In genomic region chr2:144201126-144201525, GRCh38 we compare ENCODE assay signal across 19 cellular contexts.
DNase-seq lines count a peak whose midpoint lies in the region; ATAC-seq lines count a peak whose summit lies in the region.
"Had no signal": no experiment of that assay in that cellular context is flagged by ENCODE, and none has a peak within 500 bp of the region (broad histone marks: within the 10 kb centered on the region; RNA-seq: fewer than 3 reads in every experiment).

No MANE protein-coding gene starts in this region.

- peaks cover 9% of the 10 kb centered on the region for H3K4me1 Mint-ChIP-seq in activated naive CD4-positive, alpha-beta T cell treated with anti-CD3 and anti-CD28 coated beads, Interleukin-2, amount 10 ng/mL, durations not matched to agents 7 days and 5 days
- H3K4me1 Mint-ChIP-seq in T-helper 1 cell treated with Interleukin-12 subunit alpha and Interleukin-12 subunit beta and Interleukin-4 antibody, amounts not matched to agents 30 μg/mL and 1 μg/mL, for 36 hours (ENCODE audit: low read depth), result peaks cover 13% of the 10 kb centered on the region
- H3K4me1 Mint-ChIP-seq: immature natural killer cell had no signal

- ATAC-seq in GM21528 (IDR thresholded peaks at IDR 0.05; ENCODE audit: low FRiP score, unreplicated experiment), result no peak

- H3K36me3 Mint-ChIP-seq in activated naive CD4-positive, alpha-beta T cell treated with anti-CD3 and anti-CD28 coated beads, Interleukin-2, amount 10 ng/mL, durations not matched to agents 7 days and 5 days, result no peaks in the 10 kb centered on the region
- H3K36me3 Mint-ChIP-seq in T-helper 1 cell treated with Interleukin-12 subunit alpha and Interleukin-12 subunit beta and Interleukin-4 antibody, amounts not matched to agents 30 μg/mL and 1 μg/mL, for 36 hours (ENCODE audit: low read depth), result peaks cover 6% of the 10 kb centered on the region

- H3K27ac Mint-ChIP-seq in activated naive CD4-positive, alpha-beta T cell treated with anti-CD3 and anti-CD28 coated beads, Interleukin-2, amount 10 ng/mL, durations not matched to agents 7 days and 5 days, result no peak overlapping the region
- H3K27ac Mint-ChIP-seq in T-helper 1 cell treated with Interleukin-12 subunit alpha and Interleukin-12 subunit beta and Interleukin-4 antibody, amounts not matched to agents 30 μg/mL and 1 μg/mL, for 36 hours, result peak overlapping the region; percentile 3
- H3K27ac Mint-ChIP-seq: CD4-positive, CD25-positive, alpha-beta regulatory T cell; H9 had no signal

- peaks cover 2% of the 10 kb centered on the region for H3K9me3 Mint-ChIP-seq in activated naive CD4-positive, alpha-beta T cell treated with anti-CD3 and anti-CD28 coated beads, Interleukin-2, amount 10 ng/mL, durations not matched to agents 7 days and 5 days
- no peaks in the 10 kb centered on the region for H3K9me3 Mint-ChIP-seq in T-helper 1 cell treated with Interleukin-12 subunit alpha and Interleukin-12 subunit beta and Interleukin-4 antibody, amounts not matched to agents 30 μg/mL and 1 μg/mL, for 36 hours
- H3K9me3 Mint-ChIP-seq: H9 had no signal

- peak; percentile 25 for DNase-seq in activated naive CD4-positive, alpha-beta T cell treated with Interleukin-2 at 50 U/mL for 16 hours
- no peak for DNase-seq in activated naive CD4-positive, alpha-beta T cell treated with anti-CD3 and anti-CD28 coated beads, Interleukin-2, amount 10 ng/mL, durations not matched to agents 7 days and 5 days
- DNase-seq in activated T-cell treated with anti-CD3 and anti-CD28 coated beads, Interleukin-2, amount 50 U/mL, for 48 hours, result peak; percentile 42 to 46
- peak; percentile 14 to 32 for DNase-seq in stimulated activated CD8-positive, alpha-beta memory T cell treated with anti-CD3 and anti-CD28 coated beads, Interleukin-15, amount 100 ng/mL, for 48 hours (ENCODE audit: low read depth in 2 of 2)
- DNase-seq in occipital lobe (lab: John Stamatoyannopoulos, UW), result no peak
- DNase-seq: amygdala; CD4-positive, CD25-positive, alpha-beta regulatory T cell; effector memory CD4-positive, alpha-beta T cell; H9; hippocampal formation; immature natural killer cell; mesendoderm; MV-4-11; NCI-H146; NCI-H526; stimulated activated CD4-positive, alpha-beta T cell treated with anti-CD3 and anti-CD28 coated beads, Interleukin-2, amount 100 ng/mL, for 24 hours; transverse colon had no signal

- CTCF ChIA-PET in activated naive CD4-positive, alpha-beta T cell treated with anti-CD3 and anti-CD28 coated beads, Interleukin-2, amount 10 ng/mL, durations not matched to agents 7 days and 5 days (lab: Charles Lee), result interaction anchor here (0.9 to 1.0 kb wide), 2 partner anchors 10 to 17 kb away, joined by 3 read pairs; no protein-coding TSS in a partner anchor

- H3K4me3 Mint-ChIP-seq in activated naive CD4-positive, alpha-beta T cell treated with anti-CD3 and anti-CD28 coated beads, Interleukin-2, amount 10 ng/mL, durations not matched to agents 7 days and 5 days, result no peak overlapping the region
- H3K4me3 Mint-ChIP-seq in T-helper 1 cell treated with Interleukin-12 subunit alpha and Interleukin-12 subunit beta and Interleukin-4 antibody, amounts not matched to agents 30 μg/mL and 1 μg/mL, for 36 hours, result no peak overlapping the region
- H3K4me3 Mint-ChIP-seq: CD4-positive, CD25-positive, alpha-beta regulatory T cell; H9; immature natural killer cell had no signal

- no peaks in the 10 kb centered on the region for H3K27me3 Mint-ChIP-seq in activated naive CD4-positive, alpha-beta T cell treated with anti-CD3 and anti-CD28 coated beads, Interleukin-2, amount 10 ng/mL, durations not matched to agents 7 days and 5 days
- H3K27me3 Mint-ChIP-seq in T-helper 1 cell treated with Interleukin-12 subunit alpha and Interleukin-12 subunit beta and Interleukin-4 antibody, amounts not matched to agents 30 μg/mL and 1 μg/mL, for 36 hours (ENCODE audit: low read depth), result no peaks in the 10 kb centered on the region
- H3K27me3 Mint-ChIP-seq: CD4-positive, CD25-positive, alpha-beta regulatory T cell had no signal

Comparison
In these comparisons a context has a peak if more than half of its experiments do, and no peak if none do; other contexts are left out.
1. DNase-seq: peak in activated naive CD4-positive, alpha-beta T cell treated with Interleukin-2 at 50 U/mL for 16 hours (single experiment), activated T-cell treated with anti-CD3 and anti-CD28 coated beads, Interleukin-2, amount 50 U/mL, for 48 hours (2 of 2) and stimulated activated CD8-positive, alpha-beta memory T cell treated with anti-CD3 and anti-CD28 coated beads, Interleukin-15, amount 100 ng/mL, for 48 hours (2 of 2); none in activated naive CD4-positive, alpha-beta T cell treated with anti-CD3 and anti-CD28 coated beads, Interleukin-2, amount 10 ng/mL, durations not matched to agents 7 days and 5 days (single experiment) and occipital lobe (single experiment).